8 cellular contexts compared by ENCODE assay signal in the genomic region with DNA sequence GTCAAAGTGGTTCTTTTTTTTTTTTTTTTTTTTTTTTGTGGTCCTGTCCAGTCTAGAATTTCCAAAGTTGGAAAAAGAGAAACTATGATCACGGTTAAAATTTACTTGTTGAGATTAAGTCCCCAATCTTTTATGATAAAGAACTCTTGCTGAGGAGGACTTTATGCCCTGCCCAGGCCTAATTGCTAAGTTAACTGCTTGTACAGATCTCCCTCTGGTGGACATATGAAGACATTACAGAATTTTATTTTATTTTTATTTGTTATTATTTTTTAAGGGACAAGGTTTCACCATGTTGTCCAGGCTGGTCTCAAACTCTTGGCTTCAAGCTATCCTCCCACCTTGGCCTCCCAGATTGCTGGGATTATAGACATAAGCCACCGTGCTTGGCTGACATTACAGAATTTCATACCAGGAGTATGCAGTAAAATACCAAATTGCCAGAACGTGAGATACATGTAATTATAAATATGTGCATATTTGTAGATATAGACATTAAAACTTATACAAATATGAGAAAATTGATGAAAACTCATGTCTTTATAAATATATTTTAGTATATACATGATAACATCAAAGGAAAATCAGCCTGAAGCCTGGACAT.
DNase-seq lines count a peak whose midpoint lies in the region; ATAC-seq, FAIRE-seq and TF ChIP-seq lines count a peak whose summit lies in the region.

No MANE protein-coding gene starts in this region.

- TF ChIP-seq CTCF in HFFc6 (IDR thresholded peaks at IDR 0.05): peak; percentile 90
- TF ChIP-seq CTCF in astrocyte (IDR thresholded peaks at IDR 0.05; ENCODE audit: insufficient read depth, low read depth, low read length): peak; percentile 46
- peak; percentile 78 for TF ChIP-seq CTCF in thoracic aorta (IDR thresholded peaks at IDR 0.05)

- H3K9me3 ChIP-seq in astrocyte (ENCODE audit: insufficient read depth, low read depth, low read length) (no peaks in the 10 kb centered on the region), thoracic aorta (no peaks in the 10 kb centered on the region)

- H3K9me3 Mint-ChIP-seq in activated CD4-positive, alpha-beta T cell treated with anti-CD3 and anti-CD28 coated beads for 36 hours (ENCODE audit: low read depth): no peaks in the 10 kb centered on the region
- H3K9me3 Mint-ChIP-seq in HFFc6 (no peaks in the 10 kb centered on the region), astrocyte (ENCODE audit: unreplicated experiment) (no peaks in the 10 kb centered on the region)

- no peak overlapping the region for H2AFZ ChIP-seq in astrocyte (ENCODE audit: low read depth, low read length)

- ATAC-seq in activated CD4-positive, alpha-beta T cell treated with anti-CD3 and anti-CD28 coated beads for 36 hours: no peak
- ATAC-seq in thoracic aorta (ENCODE audit: insufficient number of reproducible peaks, low FRiP score, low read depth) (peak; percentile 32), HG02970 (IDR thresholded peaks at IDR 0.05; ENCODE audit: low FRiP score, unreplicated experiment) (no peak)

- DNase-seq in activated CD4-positive, alpha-beta T cell treated with anti-CD3 and anti-CD28 coated beads for 36 hours: peak; percentile 21
- no peak for DNase-seq in activated CD4-positive, alpha-beta T cell treated with anti-CD3 and anti-CD28 coated beads, Interleukin-2, amount 50 U/mL, for 48 hours
- DNase-seq in HFFc6 (peak; percentile 39), NCI-H2171 treated with DMSO at 0.1 percent for 48 hours (lab: John Stamatoyannopoulos, UW) (peak; percentile 66), astrocyte (ENCODE audit: low read depth) (peak; percentile 30), inferior parietal cortex (ENCODE audit: extremely low spot score) (peak; percentile 56), thoracic aorta (ENCODE audit: low spot score) (no peak)

- H3K4me1 ChIP-seq in astrocyte (ENCODE audit: insufficient read depth, low read length) (no peaks in the 10 kb centered on the region), thoracic aorta (ENCODE audit: control insufficient read depth in 1 of 2, low read depth in 2 of 2) (peaks cover 0 to 5% of the 10 kb centered on the region in 2 donors)

- H3K4me3 ChIP-seq in astrocyte (ENCODE audit: insufficient read depth, low read depth, low read length) (no peak overlapping the region), thoracic aorta (no peak overlapping the region)

- H3K27me3 ChIP-seq in astrocyte (ENCODE audit: insufficient read depth, low read length) (no peaks in the 10 kb centered on the region), thoracic aorta (replicated peaks; ENCODE audit: insufficient read depth) (no peaks in the 10 kb centered on the region)

- no peak overlapping the region for H3K27ac ChIP-seq in astrocyte (ENCODE audit: low read depth, low read length)
- no peak overlapping the region for H3K27ac ChIP-seq in thoracic aorta

- intact Hi-C loops in activated CD4-positive, alpha-beta T cell treated with anti-CD3 and anti-CD28 coated beads for 36 hours (cut with DNase I, micrococcal nuclease): loop anchor here (1.0 to 10.0 kb wide), 9 partner anchors 294 to 1531 kb away; a partner anchor contains a TSS

- H3K36me3 Mint-ChIP-seq in activated CD4-positive, alpha-beta T cell treated with anti-CD3 and anti-CD28 coated beads for 36 hours (ENCODE audit: low read depth): no peaks in the 10 kb centered on the region
- H3K36me3 Mint-ChIP-seq in HFFc6 (ENCODE audit: low read depth): no peaks in the 10 kb centered on the region
- no peaks in the 10 kb centered on the region for H3K36me3 Mint-ChIP-seq in astrocyte (ENCODE audit: low read depth, unreplicated experiment)

- no peaks in the 10 kb centered on the region for H4K20me1 ChIP-seq in astrocyte (ENCODE audit: insufficient read depth, low read length)

- no peak overlapping the region for H3K27ac Mint-ChIP-seq in activated CD4-positive, alpha-beta T cell treated with anti-CD3 and anti-CD28 coated beads for 36 hours
- H3K27ac Mint-ChIP-seq in HFFc6: no peak overlapping the region
- no peak overlapping the region for H3K27ac Mint-ChIP-seq in astrocyte (ENCODE audit: unreplicated experiment)

- CTCF ChIA-PET in activated CD4-positive, alpha-beta T cell treated with anti-CD3 and anti-CD28 coated beads for 36 hours (lab: Charles Lee): interaction anchor here (0.6 to 3.0 kb wide), 15 partner anchors 9 to 1313 kb away, joined by 3 to 10 read pairs (median 3); no protein-coding TSS in a partner anchor

- no peak overlapping the region for H3K4me2 ChIP-seq in astrocyte (ENCODE audit: low read length)

- POLR2A ChIA-PET in activated CD4-positive, alpha-beta T cell treated with anti-CD3 and anti-CD28 coated beads for 36 hours (lab: Charles Lee): no interaction called here

- peaks cover 5% of the 10 kb centered on the region for H3K27me3 Mint-ChIP-seq in activated CD4-positive, alpha-beta T cell treated with anti-CD3 and anti-CD28 coated beads for 36 hours
- H3K27me3 Mint-ChIP-seq in HFFc6 (ENCODE audit: insufficient read depth) (peaks cover 7% of the 10 kb centered on the region), astrocyte (ENCODE audit: low read depth, unreplicated experiment) (peaks cover 8% of the 10 kb centered on the region)

- FAIRE-seq in astrocyte (lab: Jason Lieb, UNC): no peak

- H3K79me2 ChIP-seq in astrocyte (ENCODE audit: insufficient read depth, low read length): no peaks in the 10 kb centered on the region

- H3K4me3 Mint-ChIP-seq in activated CD4-positive, alpha-beta T cell treated with anti-CD3 and anti-CD28 coated beads for 36 hours: no peak overlapping the region
- H3K4me3 Mint-ChIP-seq in HFFc6: no peak overlapping the region
- no peak overlapping the region for H3K4me3 Mint-ChIP-seq in astrocyte (ENCODE audit: unreplicated experiment)

- no peaks in the 10 kb centered on the region for H3K36me3 ChIP-seq in astrocyte (ENCODE audit: insufficient read depth, low read length)
- no peaks in the 10 kb centered on the region for H3K36me3 ChIP-seq in thoracic aorta

- H3K4me1 Mint-ChIP-seq in activated CD4-positive, alpha-beta T cell treated with anti-CD3 and anti-CD28 coated beads for 36 hours: no peaks in the 10 kb centered on the region
- H3K4me1 Mint-ChIP-seq in HFFc6 (ENCODE audit: low read depth) (no peaks in the 10 kb centered on the region), astrocyte (ENCODE audit: low read depth, unreplicated experiment) (no peaks in the 10 kb centered on the region)

- no peak overlapping the region for H3K9ac ChIP-seq in astrocyte (ENCODE audit: low read length)

Comparison
In these comparisons a context has a peak if more than half of its experiments do, and no peak if none do; other contexts are left out.
1. DNase-seq: peak in activated CD4-positive, alpha-beta T cell treated with anti-CD3 and anti-CD28 coated beads for 36 hours (single experiment), HFFc6 (single experiment), NCI-H2171 treated with DMSO at 0.1 percent for 48 hours (single experiment), astrocyte (single experiment) and inferior parietal cortex (single experiment); none in activated CD4-positive, alpha-beta T cell treated with anti-CD3 and anti-CD28 coated beads, Interleukin-2, amount 50 U/mL, for 48 hours (0 of 2) and thoracic aorta (single experiment).
2. Peak in every context shown above with its lines, with median percentiles within 50 percentile points of each other: CTCF ChIP-seq.